Comparison of ENCODE assay signal across 22 cellular contexts in genomic region chr1:66613187-66613586, GRCh38.
"Had no signal": no experiment of that assay in that cellular context is flagged by ENCODE, and none has a peak within 500 bp of the region (broad histone marks: within the 10 kb centered on the region; RNA-seq: fewer than 3 reads in every experiment).

No MANE protein-coding gene starts in this region.

- H3K27ac ChIP-seq: gastroesophageal sphincter, heart left ventricle, neutrophil, pancreas, psoas muscle, right atrium auricular region, thyroid gland, upper lobe of right lung had no signal

- H3K9me3 ChIP-seq: gastroesophageal sphincter, heart left ventricle, neutrophil, pancreas, psoas muscle, right atrium auricular region, thyroid gland, upper lobe of right lung had no signal

- H3K4me3 ChIP-seq: gastroesophageal sphincter, heart left ventricle, pancreas, psoas muscle, right atrium auricular region, thyroid gland, upper lobe of right lung had no signal

- H3K27me3 ChIP-seq: gastroesophageal sphincter, heart left ventricle, neutrophil, pancreas, right atrium auricular region, thyroid gland, upper lobe of right lung had no signal

- DNase-seq: activated CD4-positive, alpha-beta T cell treated with anti-CD3 and anti-CD28 coated beads for 36 hours; activated CD4-positive, alpha-beta T cell treated with anti-CD3 and anti-CD28 coated beads, Interleukin-2, amount 50 U/mL, for 4 hours; activated CD8-positive, alpha-beta memory T cell treated with anti-CD3 and anti-CD28 coated beads, Interleukin-2, amount 50 U/mL, for 48 hours; activated naive CD4-positive, alpha-beta T cell; activated naive CD8-positive, alpha-beta T cell treated with anti-CD3 and anti-CD28 coated beads, Interleukin-2, amount 10 ng/mL, durations not matched to agents 7 days and 5 days; activated T-cell treated with anti-CD3 and anti-CD28 coated beads, Interleukin-2, amount 50 U/mL, for 4 hours; anterior cingulate cortex; effector CD8-positive, alpha-beta T cell; heart left ventricle; islet precursor cell; left cardiac atrium; pancreas; psoas muscle; stimulated activated CD4-positive, alpha-beta T cell treated with anti-CD3 and anti-CD28 coated beads, Interleukin-12 subunit alpha, Interleukin-12 subunit beta, amount 100 ng/mL, for 4 hours; stimulated activated CD4-positive, alpha-beta T cell treated with anti-CD3 and anti-CD28 coated beads, Interleukin-4, amount 100 ng/mL, for 4 hours; stimulated activated naive CD8-positive, alpha-beta T cell treated with anti-CD3 and anti-CD28 coated beads, Interleukin-15, Interleukin-2, amounts not matched to agents 100 U/mL and 50 U/mL, for 24 hours; T-cell; thyroid gland; upper lobe of right lung had no signal

- H3K4me1 ChIP-seq: gastroesophageal sphincter, pancreas, psoas muscle, right atrium auricular region, thyroid gland, upper lobe of right lung had no signal

- H3K36me3 ChIP-seq: gastroesophageal sphincter, heart left ventricle, neutrophil, pancreas, right atrium auricular region, thyroid gland, upper lobe of right lung had no signal
